Comparison of ENCODE assay signal across 1 cellular context in the genomic region with DNA sequence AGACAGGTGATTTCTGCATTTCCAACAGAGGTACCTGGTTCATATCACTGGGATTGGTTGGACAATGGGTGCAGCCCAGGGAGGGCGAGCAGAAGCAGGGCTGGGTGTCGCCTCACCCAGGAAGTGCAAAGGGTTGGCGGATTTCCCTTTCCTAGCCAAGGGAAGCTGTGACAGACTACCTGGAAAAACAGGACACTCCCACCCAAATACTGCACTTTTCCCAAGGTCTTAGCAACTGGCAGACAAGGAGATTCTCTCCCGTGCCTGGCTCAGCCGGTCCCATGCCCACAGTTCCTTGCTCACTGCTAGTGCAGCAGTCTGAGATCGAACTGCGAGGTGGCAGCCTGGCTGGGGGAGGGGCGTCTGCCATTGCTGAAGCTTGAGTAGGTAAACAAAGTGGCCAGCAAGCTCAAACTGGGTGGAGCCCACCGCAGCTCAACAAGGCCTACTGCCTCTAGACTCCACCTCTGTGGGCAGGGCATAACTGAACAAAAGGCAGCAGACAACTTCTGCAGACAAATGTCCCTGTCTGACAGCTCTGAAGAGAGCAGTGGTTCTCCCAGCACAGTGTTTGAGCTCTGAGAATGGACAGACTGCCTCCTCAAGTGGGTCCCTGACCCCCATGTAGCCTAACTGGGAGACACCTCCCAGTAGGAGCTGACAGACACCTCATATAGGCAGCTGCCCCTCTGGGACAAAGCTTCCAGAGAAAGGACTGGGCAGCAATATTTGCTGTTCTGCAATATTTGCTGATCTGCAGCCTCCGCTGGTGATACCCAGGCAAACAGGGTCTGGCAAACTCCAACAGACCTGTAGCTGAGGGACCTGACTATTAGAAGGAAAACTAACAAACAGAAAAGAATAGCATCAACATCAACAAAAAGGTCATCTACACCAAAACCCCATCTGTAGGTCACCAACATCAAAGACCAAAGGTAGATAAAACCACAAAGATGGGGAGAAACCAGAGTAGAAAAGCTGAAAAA. TPM values are rescaled to one million over a fixed set of nuclear protein-coding genes. Genes with fewer than 3 reads are reported as not detected.
"Had no signal": no experiment of that assay in that cellular context is flagged by ENCODE, and none has a peak within 500 bp of the region (broad histone marks: within the 10 kb centered on the region; RNA-seq: fewer than 3 reads in every experiment).

No MANE protein-coding gene starts in this region.

RNA-seq across cellular contexts. Expression of gene CARD6, which starts 54.6 kb away (rescaled TPM):
- total RNA-seq: neural crest cell had no signal
